ENCODE assay signal across 8 cellular contexts in the genomic region with DNA sequence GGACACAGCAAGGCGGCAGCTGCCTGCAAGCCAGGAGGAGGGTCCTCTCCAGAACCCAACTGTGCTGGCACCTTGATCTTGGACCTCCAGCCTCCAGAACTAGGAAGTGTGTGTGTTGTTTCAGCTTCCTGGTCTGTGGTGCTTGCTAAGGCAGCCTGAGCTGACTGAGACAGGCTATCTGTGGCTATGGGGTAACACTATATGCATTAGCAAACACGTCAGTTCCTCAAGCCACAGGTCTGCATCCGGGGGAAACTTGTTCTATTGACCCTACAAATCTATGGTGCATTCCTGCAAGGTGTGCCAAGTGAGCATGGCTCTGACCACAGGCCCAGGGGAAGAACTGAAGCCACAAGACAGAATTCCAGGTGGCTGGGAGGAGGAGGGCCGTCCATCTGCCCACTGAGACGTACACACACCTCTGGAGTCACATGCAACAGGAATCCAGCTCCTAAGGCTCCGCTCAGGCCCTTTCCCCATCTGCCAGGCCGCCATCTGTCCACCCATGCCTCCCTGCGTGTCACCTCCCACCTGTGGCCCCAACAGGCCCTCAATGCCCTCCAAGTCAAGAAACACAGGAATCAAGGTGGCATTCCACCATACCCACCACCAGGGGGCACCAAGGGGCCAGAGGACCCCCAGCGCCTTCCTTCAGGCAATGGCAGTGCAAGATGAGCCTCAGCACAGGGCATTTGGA.
DNase-seq lines count a peak whose midpoint lies in the region; ATAC-seq, FAIRE-seq and TF ChIP-seq lines count a peak whose summit lies in the region.

No MANE protein-coding gene starts in this region.

- no peaks in the 10 kb centered on the region for H3K36me3 Mint-ChIP-seq in activated T-helper 2 cell treated with anti-CD3 and anti-CD28 coated beads, Interferon-gamma antibody, Interleukin-2, Interleukin-4, amounts not matched to agents 10 μg/mL and 5 μg/mL and 100 μg/mL, durations not matched to agents 14 hours and 24 hours and 36 hours (ENCODE audit: low read depth)

- ATAC-seq in HG03432 (IDR thresholded peaks at IDR 0.05; ENCODE audit: unreplicated experiment) = no peak

- no peak for TF ChIP-seq POLR2A in vagina (IDR thresholded peaks at IDR 0.05)

- H3K27me3 ChIP-seq in vagina = no peaks in the 10 kb centered on the region

- TF ChIP-seq CTCF in vagina (IDR thresholded peaks at IDR 0.05) = peak in 2 of 3 experiments; percentile 53 to 61

- FAIRE-seq in frontal cortex (lab: Jason Lieb, UNC) = no peak

- no peak overlapping the region for H3K27ac Mint-ChIP-seq in activated T-helper 2 cell treated with anti-CD3 and anti-CD28 coated beads, Interferon-gamma antibody, Interleukin-2, Interleukin-4, amounts not matched to agents 10 μg/mL and 5 μg/mL and 100 μg/mL, durations not matched to agents 14 hours and 24 hours and 36 hours

- no peak overlapping the region for H3K4me3 Mint-ChIP-seq in activated T-helper 2 cell treated with anti-CD3 and anti-CD28 coated beads, Interferon-gamma antibody, Interleukin-2, Interleukin-4, amounts not matched to agents 10 μg/mL and 5 μg/mL and 100 μg/mL, durations not matched to agents 14 hours and 24 hours and 36 hours (ENCODE audit: low read depth)

- H3K4me1 ChIP-seq in vagina = peaks cover 46% of the 10 kb centered on the region

- H3K4me3 ChIP-seq in vagina = no peak overlapping the region

- no peaks in the 10 kb centered on the region for H3K9me3 Mint-ChIP-seq in activated T-helper 2 cell treated with anti-CD3 and anti-CD28 coated beads, Interferon-gamma antibody, Interleukin-2, Interleukin-4, amounts not matched to agents 10 μg/mL and 5 μg/mL and 100 μg/mL, durations not matched to agents 14 hours and 24 hours and 36 hours

- H3K27me3 Mint-ChIP-seq in activated T-helper 2 cell treated with anti-CD3 and anti-CD28 coated beads, Interferon-gamma antibody, Interleukin-2, Interleukin-4, amounts not matched to agents 10 μg/mL and 5 μg/mL and 100 μg/mL, durations not matched to agents 14 hours and 24 hours and 36 hours (ENCODE audit: low read depth) = peaks cover 19% of the 10 kb centered on the region

- no peaks in the 10 kb centered on the region for H3K4me1 Mint-ChIP-seq in activated T-helper 2 cell treated with anti-CD3 and anti-CD28 coated beads, Interferon-gamma antibody, Interleukin-2, Interleukin-4, amounts not matched to agents 10 μg/mL and 5 μg/mL and 100 μg/mL, durations not matched to agents 14 hours and 24 hours and 36 hours (ENCODE audit: low read depth)

- H3K27ac ChIP-seq in vagina = no peak overlapping the region

- H3K36me3 ChIP-seq in vagina = no peaks in the 10 kb centered on the region

- intact Hi-C loops in activated T-helper 2 cell treated with anti-CD3 and anti-CD28 coated beads, Interferon-gamma antibody, Interleukin-2, Interleukin-4, amounts not matched to agents 10 μg/mL and 5 μg/mL and 100 μg/mL, durations not matched to agents 14 hours and 24 hours and 36 hours (cut with micrococcal nuclease) = loop anchor here (5.0 kb wide), 1 partner anchor 177 kb away; a partner anchor contains a TSS
- intact Hi-C loops in vagina (cut with DNase I) = loop anchor here (5.0 kb wide), 1 partner anchor 177 kb away; a partner anchor contains a TSS

- no peaks in the 10 kb centered on the region for H3K9me3 ChIP-seq in vagina

- DNase-seq in ELR (ENCODE audit: low read depth) (peak; percentile 64), HPDE6-E6E7 (ENCODE audit: extremely low spot score) (peak; percentile 58), RKO (ENCODE audit: low spot score) (peak; percentile 69), frontal cortex (ENCODE audit: low spot score in 2 of 2) (peak; percentile 17 to 57), pons (ENCODE audit: low spot score) (peak; percentile 28), vagina (ENCODE audit: extremely low spot score in 2 of 2) (peak in 1 of 2 donors; percentile 85)
- DNase-seq in activated T-helper 2 cell treated with anti-CD3 and anti-CD28 coated beads, Interferon-gamma antibody, Interleukin-2, Interleukin-4, amounts not matched to agents 10 μg/mL and 5 μg/mL and 100 μg/mL, durations not matched to agents 14 hours and 24 hours and 36 hours (ENCODE audit: low spot score) = peak; percentile 38
